In the genomic region with DNA sequence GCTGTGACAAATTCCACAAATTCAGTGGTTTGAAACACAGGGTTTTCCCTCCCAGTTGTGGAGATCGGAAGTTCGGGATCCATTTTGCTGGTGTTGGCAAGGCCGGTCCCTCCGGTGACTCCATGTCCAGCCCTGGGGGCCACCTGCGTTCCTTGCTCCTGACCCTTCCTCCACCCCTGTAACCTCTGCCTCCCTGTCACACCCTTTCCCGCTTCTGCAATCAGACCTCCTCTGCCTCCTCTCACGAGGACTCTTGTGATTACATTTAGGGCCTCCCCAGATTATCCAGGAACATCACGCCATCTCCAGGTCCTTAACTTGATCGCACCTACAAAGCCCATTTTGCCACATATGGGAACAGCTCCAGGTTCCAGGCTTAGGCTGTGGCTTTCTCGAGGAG, we compare ENCODE assay signal across 1 cellular context.
TF ChIP-seq lines count a peak whose summit lies in the region.

No MANE protein-coding gene starts in this region.

TF ChIP-seq in IMR-90, 13 proteins besides CTCF, POLR2A, EP300 and RAD21:
- no peak for TF ChIP-seq NFE2L2 (IDR thresholded peaks at IDR 0.05; ENCODE audit: low read depth, low read length)
- TF ChIP-seq, protein P1, sequence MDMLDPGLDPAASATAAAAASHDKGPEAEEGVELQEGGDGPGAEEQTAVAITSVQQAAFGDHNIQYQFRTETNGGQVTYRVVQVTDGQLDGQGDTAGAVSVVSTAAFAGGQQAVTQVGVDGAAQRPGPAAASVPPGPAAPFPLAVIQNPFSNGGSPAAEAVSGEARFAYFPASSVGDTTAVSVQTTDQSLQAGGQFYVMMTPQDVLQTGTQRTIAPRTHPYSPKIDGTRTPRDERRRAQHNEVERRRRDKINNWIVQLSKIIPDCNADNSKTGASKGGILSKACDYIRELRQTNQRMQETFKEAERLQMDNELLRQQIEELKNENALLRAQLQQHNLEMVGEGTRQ (IDR thresholded peaks at IDR 0.05; ENCODE audit: low read depth, low read length): no peak
- TF ChIP-seq BHLHE40 (IDR thresholded peaks at IDR 0.05; ENCODE audit: low read depth, low read length): no peak
- no peak for TF ChIP-seq MAFK (IDR thresholded peaks at IDR 0.05; ENCODE audit: low read depth, low read length)
- TF ChIP-seq SMC3 (IDR thresholded peaks at IDR 0.05; ENCODE audit: low read depth, low read length): no peak
- TF ChIP-seq ELK1 (IDR thresholded peaks at IDR 0.05; ENCODE audit: borderline replicate concordance, low read depth, low read length): no peak
- no peak for TF ChIP-seq MXI1 (IDR thresholded peaks at IDR 0.05; ENCODE audit: borderline replicate concordance, low read depth, low read length)
- no peak for TF ChIP-seq CHD1 (IDR thresholded peaks at IDR 0.05; ENCODE audit: low read depth, low read length)
- no peak for TF ChIP-seq RFX5 (IDR thresholded peaks at IDR 0.05; ENCODE audit: low read depth, low read length)
- TF ChIP-seq RCOR1 (IDR thresholded peaks at IDR 0.05; ENCODE audit: insufficient replicate concordance, low read length): no peak
- TF ChIP-seq MAZ (IDR thresholded peaks at IDR 0.05; ENCODE audit: borderline replicate concordance, low read depth, low read length): no peak
- TF ChIP-seq FOS (IDR thresholded peaks at IDR 0.05; ENCODE audit: low read depth, low read length): no peak
- no peak for TF ChIP-seq CEBPB (IDR thresholded peaks at IDR 0.05; ENCODE audit: low read depth, low read length)
